Comparison of ENCODE assay signal across 9 cellular contexts in the genomic region with DNA sequence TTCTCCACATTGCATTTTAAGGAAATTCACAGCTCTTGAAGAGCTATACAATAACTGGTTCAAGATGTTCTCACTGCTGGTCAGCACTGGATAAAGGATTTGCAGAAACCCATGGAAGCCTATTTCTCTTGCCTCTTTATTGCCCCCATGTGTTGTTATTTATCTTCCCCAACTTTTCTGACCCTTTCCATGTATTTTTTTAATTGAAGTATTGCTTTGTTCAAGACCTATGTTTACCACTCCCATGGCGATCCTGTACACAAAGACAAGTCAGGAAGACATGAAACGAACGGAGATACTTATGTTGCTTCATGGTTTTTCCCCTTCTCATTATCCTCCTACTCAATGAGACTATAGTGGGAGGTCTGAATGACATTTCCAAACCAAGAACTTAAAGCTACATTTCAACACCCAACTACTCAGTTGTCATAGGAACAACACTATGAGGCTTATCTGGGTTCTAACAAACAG.
DNase-seq lines count a peak whose midpoint lies in the region; ATAC-seq and TF ChIP-seq lines count a peak whose summit lies in the region.
"Had no signal": no experiment of that assay in that cellular context is flagged by ENCODE, and none has a peak within 500 bp of the region (broad histone marks: within the 10 kb centered on the region; RNA-seq: fewer than 3 reads in every experiment).

No MANE protein-coding gene starts in this region.

- peak overlapping the region; percentile 92 for H3K27ac Mint-ChIP-seq in memory B cell

- H3K4me1 Mint-ChIP-seq in memory B cell: peaks cover 30% of the 10 kb centered on the region

- H3K27me3 ChIP-seq in adipocyte (replicated peaks; ENCODE audit: control insufficient read depth, insufficient read depth, low read length): no peaks in the 10 kb centered on the region

- peak; percentile 36 for ATAC-seq in HG02938 (IDR thresholded peaks at IDR 0.05; ENCODE audit: unreplicated experiment)
- peak; percentile 19 for ATAC-seq in memory B cell (ENCODE audit: low read depth)
- ATAC-seq in GM19324 (IDR thresholded peaks at IDR 0.05; ENCODE audit: low FRiP score, unreplicated experiment): no peak
- no peak for ATAC-seq in GM19035 (IDR thresholded peaks at IDR 0.05; ENCODE audit: unreplicated experiment)
- no peak for ATAC-seq in HG03565 (IDR thresholded peaks at IDR 0.05; ENCODE audit: unreplicated experiment)

- DNase-seq in AG09319 (ENCODE audit: extremely low read depth, low read depth) (peak; percentile 46), adipocyte (ENCODE audit: low read depth) (peak; percentile 69), memory B cell (ENCODE audit: low spot score in 2 of 2) (no peak), NCI-H524 treated with DMSO at 0.1 percent for 48 hours (lab: John Stamatoyannopoulos, UW) (no peak)
- DNase-seq: SHP77 treated with DMSO at 0.1 percent for 48 hours had no signal

- no peaks in the 10 kb centered on the region for H3K9me3 Mint-ChIP-seq in memory B cell

- peak overlapping the region; percentile 84 for H3K4me3 Mint-ChIP-seq in memory B cell

- no peaks in the 10 kb centered on the region for H3K9me3 ChIP-seq in adipocyte (ENCODE audit: control insufficient read depth, low read length)

- H3K36me3 ChIP-seq in adipocyte (ENCODE audit: control insufficient read depth, insufficient read depth, low read length, severe bottlenecking): peaks cover 4% of the 10 kb centered on the region

- peaks cover 40% of the 10 kb centered on the region for H3K4me1 ChIP-seq in adipocyte (ENCODE audit: control insufficient read depth, insufficient read depth, low read length)

- peak overlapping the region; percentile 87 for H3K4me3 ChIP-seq in adipocyte (ENCODE audit: low read length)

- no peak; the same call in 1 of the 2 replicates for TF ChIP-seq CTCF in AG09319 (IDR thresholded peaks at IDR 0.05; ENCODE audit: low read depth, low read length)

- peaks cover under 1% of the 10 kb centered on the region for H3K36me3 Mint-ChIP-seq in memory B cell

- H3K27me3 Mint-ChIP-seq in memory B cell: no peaks in the 10 kb centered on the region

- peak overlapping the region; percentile 89 for H3K9ac ChIP-seq in adipocyte (ENCODE audit: low read length)

Comparison
In these comparisons a context has a peak if more than half of its experiments do, and no peak if none do; other contexts are left out.
1. DNase-seq: peak in AG09319 (single experiment) and adipocyte (single experiment); none in memory B cell (0 of 2) and NCI-H524 treated with DMSO at 0.1 percent for 48 hours (single experiment).
2. ATAC-seq: peak in HG02938 (single experiment) and memory B cell (single experiment); none in GM19324 (single experiment), GM19035 (single experiment) and HG03565 (single experiment).